In genomic region chr21:45154511-45155508, GRCh38 we compare ENCODE assay signal across 8 cellular contexts.
DNase-seq lines count a peak whose midpoint lies in the region; ATAC-seq, FAIRE-seq and TF ChIP-seq lines count a peak whose summit lies in the region.

No MANE protein-coding gene starts in this region.

- no peak overlapping the region for H3K27ac ChIP-seq in H1 (ENCODE audit: low read depth, low read length)
- H3K27ac ChIP-seq in sigmoid colon, result peak overlapping the region in 3 of 4 donors; percentile 47 to 61 (median 55)

- TF ChIP-seq CTCF in H1 (IDR thresholded peaks at IDR 0.05; ENCODE audit: control extremely low read depth in 1 of 3, insufficient read depth in 1 of 3, low read depth in 1 of 3, low read length in 3 of 3) (no peak), sigmoid colon (IDR thresholded peaks at IDR 0.05) (no peak)

- H3K9ac ChIP-seq in H1 (replicated peaks in 1 of 4; ENCODE audit: extremely low read depth in 1 of 4, low read depth in 3 of 4, low read length in 3 of 4), result no peak overlapping the region

- no peak overlapping the region for H3K4me3 ChIP-seq in H1 (ENCODE audit: extremely low read depth in 1 of 4, insufficient read depth in 2 of 4, low read depth in 3 of 4, low read length in 4 of 4)
- no peak overlapping the region for H3K4me3 ChIP-seq in sigmoid colon

- H4K91ac ChIP-seq in H1 (replicated peaks; ENCODE audit: insufficient read length, low read length), result no peak overlapping the region

- H3K79me2 ChIP-seq in H1 (ENCODE audit: control insufficient read depth in 1 of 2, insufficient read depth in 2 of 2, low read length in 2 of 2), result no peaks in the 10 kb centered on the region

- H2AFZ ChIP-seq in H1 (ENCODE audit: low read length), result no peak overlapping the region

- peaks cover 11% of the 10 kb centered on the region; the same call in 1 of the 2 replicates for H3K23me2 ChIP-seq in H1 (ENCODE audit: low read depth, low read length)

- no peaks in the 10 kb centered on the region; a peak in 1 of 7 replicates for H3K4me1 ChIP-seq in H1 (replicated peaks in 1 of 4; ENCODE audit: control insufficient read depth in 3 of 4, insufficient read depth in 4 of 4, low read length in 3 of 4)
- H3K4me1 ChIP-seq in sigmoid colon, result peaks cover 0 to 44% (median 29%) of the 10 kb centered on the region in 4 donors

- TF ChIP-seq EP300 in H1 (IDR thresholded peaks at IDR 0.05; ENCODE audit: borderline replicate concordance in 1 of 2, low read depth in 2 of 2, low read length in 2 of 2), result no peak
- TF ChIP-seq EP300 in sigmoid colon (IDR thresholded peaks at IDR 0.05), result no peak

- H4K20me1 ChIP-seq in H1 (replicated peaks in 1 of 2; ENCODE audit: control insufficient read depth in 1 of 2, insufficient read depth in 2 of 2, low read length in 2 of 2), result peaks cover 0 to 6% of the 10 kb centered on the region in 2 experiments

- H4K5ac ChIP-seq in H1 (ENCODE audit: insufficient read length, low read depth, low read length), result no peak overlapping the region

- H4K8ac ChIP-seq in H1 (ENCODE audit: extremely low read depth, insufficient read depth, low read length), result no peak overlapping the region

- H2BK12ac ChIP-seq in H1 (ENCODE audit: low read depth, low read length), result no peak overlapping the region

- no peak overlapping the region for H2BK20ac ChIP-seq in H1 (ENCODE audit: low read length)

- no peak overlapping the region for H2AK5ac ChIP-seq in H1 (ENCODE audit: low read depth, low read length)

- no peaks in the 10 kb centered on the region for H3K27me3 ChIP-seq in H1 (replicated peaks in 1 of 4; ENCODE audit: control insufficient read depth in 3 of 4, extremely low read depth in 1 of 4, insufficient read depth in 3 of 4, low read length in 3 of 4)
- H3K27me3 ChIP-seq in sigmoid colon, result no peaks in the 10 kb centered on the region

- CTCF ChIA-PET in H1 (lab: Charles Lee; ENCODE audit: partially characterized antibody), result interaction anchor here (0.7 kb wide), 1 partner anchor 30 kb away, joined by 3 read pairs; no protein-coding TSS in a partner anchor

- H3K4me2 ChIP-seq in H1 (ENCODE audit: insufficient read depth in 1 of 2, low read depth in 2 of 2, low read length in 2 of 2), result no peak overlapping the region

- ATAC-seq in activated CD4-positive, CD25-positive, alpha-beta regulatory T cell treated with anti-CD3 and anti-CD28 coated beads, Interleukin-2, amount 50 U/mL, for 24 hours, result peak; percentile 31 to 36
- no peak for ATAC-seq in GM18868 (IDR thresholded peaks at IDR 0.05; ENCODE audit: unreplicated experiment)
- ATAC-seq in GM21528 (IDR thresholded peaks at IDR 0.05; ENCODE audit: low FRiP score, unreplicated experiment), result no peak
- ATAC-seq in HG02610 (IDR thresholded peaks at IDR 0.05; ENCODE audit: unreplicated experiment), result no peak

- no peak for DNase-seq in activated CD4-positive, CD25-positive, alpha-beta regulatory T cell treated with anti-CD3 and anti-CD28 coated beads, Interleukin-2, amount 50 U/mL, for 72 hours
- peak; percentile 36 for DNase-seq in SK-N-DZ (ENCODE audit: low spot score)
- peak; percentile 29 to 46 for DNase-seq in H1 (ENCODE audit: low read depth in 1 of 2, low spot score in 2 of 2)
- peak; percentile 81 for DNase-seq in sigmoid colon

- no peak overlapping the region for H3K56ac ChIP-seq in H1 (replicated peaks; ENCODE audit: insufficient read length, low read depth, low read length)

- whole genome bisulfite sequencing in H1 (ENCODE audit: extremely low coverage in 1 of 2, insufficient coverage in 1 of 2, insufficient read length in 1 of 2, insufficient replicate concordance in 2 of 2, low coverage in 1 of 2, low lambda C conversion rate in 2 of 2, missing lambda C conversion rate in 1 of 2), 2 experiments, result 81% methylated on average over 9 of the region's 9 CpGs; no CpG with 5 or more reads in 1 of the 2 experiments
- 83 to 87% methylated on average over 9 of the region's 9 CpGs for WGBS in sigmoid colon, 2 donors

- TF ChIP-seq POLR2A in H1 (IDR thresholded peaks at IDR 0.05; ENCODE audit: control extremely low read depth in 1 of 2, low read depth in 2 of 2, low read length in 2 of 2) (no peak), sigmoid colon (IDR thresholded peaks at IDR 0.05) (no peak)

- H3K36me3 ChIP-seq in H1 (ENCODE audit: control insufficient read depth in 2 of 4, insufficient read depth in 4 of 4, low read length in 3 of 4) (no peaks in the 10 kb centered on the region), sigmoid colon (peaks cover 0 to 12% (median 0%) of the 10 kb centered on the region in 4 donors)

- POLR2A ChIA-PET in H1 (lab: Charles Lee; ENCODE audit: partially characterized antibody), result no interaction called here

- no peak overlapping the region for H3K23ac ChIP-seq in H1 (ENCODE audit: insufficient read length)

- H3K9me3 ChIP-seq in H1 (ENCODE audit: insufficient read depth in 2 of 2, low read depth in 1 of 2, low read length in 1 of 2) (no peaks in the 10 kb centered on the region), sigmoid colon (no peaks in the 10 kb centered on the region)

- no peak overlapping the region for H3K18ac ChIP-seq in H1 (ENCODE audit: extremely low read depth, low read length)

- no peak for TF ChIP-seq RAD21 in H1 (IDR thresholded peaks at IDR 0.05 in 1 of 2, conservative IDR thresholded peaks at IDR 0.05 in 1 of 2; ENCODE audit: low read depth in 2 of 2, low read length in 2 of 2)

- H2BK15ac ChIP-seq in H1 (ENCODE audit: low read length), result peak overlapping the region; percentile 22; the same call in 1 of the 2 replicates

- no peak overlapping the region; the same call in 1 of the 2 replicates for H2BK5ac ChIP-seq in H1 (ENCODE audit: low read depth, low read length)

- no peak overlapping the region for H3K4ac ChIP-seq in H1 (replicated peaks; ENCODE audit: insufficient read length, low read depth, low read length)

- no peaks in the 10 kb centered on the region for H3K79me1 ChIP-seq in H1 (ENCODE audit: low read depth, low read length)

- H2BK120ac ChIP-seq in H1 (replicated peaks; ENCODE audit: low read depth, low read length), result no peak overlapping the region

- intact Hi-C loops in sigmoid colon (cut with DNase I), result no loop called here

- no peak overlapping the region for H3K14ac ChIP-seq in H1 (ENCODE audit: insufficient read length)

- no peak for FAIRE-seq in H1 (lab: Jason Lieb, UNC)

TF ChIP-seq in H1, 55 proteins besides CTCF, POLR2A, EP300 and RAD21:
- TF ChIP-seq CHD1 (IDR thresholded peaks at IDR 0.05; ENCODE audit: low read depth, low read length) (no peak), SRF (IDR thresholded peaks at IDR 0.05; ENCODE audit: low read depth, low read length) (peak; percentile 97)

Comparison
In these comparisons a context has a peak if more than half of its experiments do, and no peak if none do; other contexts are left out.
1. ATAC-seq: peak in activated CD4-positive, CD25-positive, alpha-beta regulatory T cell treated with anti-CD3 and anti-CD28 coated beads, Interleukin-2, amount 50 U/mL, for 24 hours (2 of 2); none in GM18868 (single experiment), GM21528 (single experiment) and HG02610 (single experiment).